12 cellular contexts compared by ENCODE assay signal in the genomic region with DNA sequence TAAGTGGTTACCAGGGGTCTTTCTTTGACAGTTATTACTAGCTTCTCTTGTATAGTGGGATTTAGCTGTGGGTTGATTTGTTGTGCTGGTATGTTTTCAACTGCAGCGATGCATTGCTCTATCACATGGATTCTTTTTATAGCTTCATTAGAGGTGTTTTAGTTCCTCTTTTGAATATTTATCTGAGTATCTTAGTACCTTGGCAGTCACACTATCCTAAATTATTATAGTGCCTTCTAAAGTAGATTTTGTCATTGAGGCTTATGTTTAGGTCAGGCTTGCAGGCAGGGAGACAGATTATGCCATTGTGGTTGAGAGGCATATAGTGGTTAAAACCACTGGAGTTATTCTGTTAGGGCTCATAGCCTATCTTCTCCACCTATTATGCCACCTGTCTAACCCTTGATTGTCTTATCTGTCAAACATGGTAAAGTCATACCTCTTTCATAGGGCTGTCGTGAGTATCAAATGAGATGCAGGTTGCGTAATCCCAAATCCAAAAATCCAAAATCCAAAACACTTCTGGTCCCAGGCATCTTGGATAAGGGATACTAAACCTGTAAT. TPM values are rescaled to one million over a fixed set of nuclear protein-coding genes. Genes with fewer than 3 reads are reported as not detected.
DNase-seq lines count a peak whose midpoint lies in the region; ATAC-seq, FAIRE-seq and TF ChIP-seq lines count a peak whose summit lies in the region.
"Had no signal": no experiment of that assay in that cellular context is flagged by ENCODE, and none has a peak within 500 bp of the region (broad histone marks: within the 10 kb centered on the region; RNA-seq: fewer than 3 reads in every experiment).

No MANE protein-coding gene starts in this region.

- POLR2A ChIA-PET in activated CD4-positive, alpha-beta T cell treated with anti-CD3 and anti-CD28 coated beads, Interleukin-2, amount 10 ng/mL, durations not matched to agents 7 days and 5 days (lab: Charles Lee), result no interaction called here

- FAIRE-seq in HTR-8/SVneo (lab: Jason Lieb, UNC), result peak; percentile 86
- FAIRE-seq: islet of Langerhans had no signal

- CTCF ChIA-PET in activated CD4-positive, alpha-beta T cell treated with anti-CD3 and anti-CD28 coated beads, Interleukin-2, amount 10 ng/mL, durations not matched to agents 7 days and 5 days (lab: Charles Lee), result interaction anchor here (0.7 to 3.7 kb wide), 2 partner anchors 9 to 44 kb away, joined by 3 to 18 read pairs; no protein-coding TSS in a partner anchor

- H3K4me3 Mint-ChIP-seq in activated CD4-positive, alpha-beta T cell treated with anti-CD3 and anti-CD28 coated beads, Interleukin-2, amount 10 ng/mL, durations not matched to agents 7 days and 5 days, result peak overlapping the region; percentile 13
- H3K4me3 Mint-ChIP-seq in activated naive CD8-positive, alpha-beta T cell, result peak overlapping the region; percentile 5
- no peak overlapping the region for H3K4me3 Mint-ChIP-seq in stimulated activated effector memory CD8-positive, alpha-beta T cell treated with anti-CD3 and anti-CD28 coated beads, Interleukin-12 subunit alpha, Interleukin-12 subunit beta, amount 100 ng/mL, for 72 hours
- H3K4me3 Mint-ChIP-seq in mesothelial cell of epicardium, result no peak overlapping the region

- H3K9me3 Mint-ChIP-seq in activated CD4-positive, alpha-beta T cell treated with anti-CD3 and anti-CD28 coated beads, Interleukin-2, amount 10 ng/mL, durations not matched to agents 7 days and 5 days, result no peaks in the 10 kb centered on the region
- no peaks in the 10 kb centered on the region for H3K9me3 Mint-ChIP-seq in activated naive CD8-positive, alpha-beta T cell (ENCODE audit: low read depth)
- H3K9me3 Mint-ChIP-seq in stimulated activated effector memory CD8-positive, alpha-beta T cell treated with anti-CD3 and anti-CD28 coated beads, Interleukin-12 subunit alpha, Interleukin-12 subunit beta, amount 100 ng/mL, for 72 hours, result no peaks in the 10 kb centered on the region
- H3K9me3 Mint-ChIP-seq in mesothelial cell of epicardium, result no peaks in the 10 kb centered on the region

- no peak for DNase-seq in activated CD4-positive, alpha-beta T cell treated with anti-CD3 and anti-CD28 coated beads, Interleukin-2, amount 10 ng/mL, durations not matched to agents 7 days and 5 days
- DNase-seq in activated CD4-positive, alpha-beta T cell treated with anti-CD3 and anti-CD28 coated beads, Interleukin-2, amount 50 U/mL, for 1 hour, result no peak
- no peak for DNase-seq in HTR-8/SVneo (ENCODE audit: insufficient read length, low spot score)
- no peak for DNase-seq in stimulated activated effector memory CD8-positive, alpha-beta T cell treated with anti-CD3 and anti-CD28 coated beads, Interleukin-12 subunit alpha, Interleukin-12 subunit beta, amount 100 ng/mL, for 72 hours (ENCODE audit: low spot score in 2 of 2)
- DNase-seq in HuH-7 (ENCODE audit: low spot score), result no peak
- DNase-seq in midbrain (lab: John Stamatoyannopoulos, UW), result no peak
- no peak for DNase-seq in mesothelial cell of epicardium (ENCODE audit: low spot score in 2 of 2, unreplicated experiment in 2 of 2)
- DNase-seq: GDM1, NCI-H1417, upper lobe of left lung had no signal

- peaks cover 60% of the 10 kb centered on the region for H3K36me3 Mint-ChIP-seq in activated CD4-positive, alpha-beta T cell treated with anti-CD3 and anti-CD28 coated beads, Interleukin-2, amount 10 ng/mL, durations not matched to agents 7 days and 5 days (ENCODE audit: low read depth)
- peaks cover 5% of the 10 kb centered on the region for H3K36me3 Mint-ChIP-seq in activated naive CD8-positive, alpha-beta T cell
- peaks cover 93% of the 10 kb centered on the region for H3K36me3 Mint-ChIP-seq in stimulated activated effector memory CD8-positive, alpha-beta T cell treated with anti-CD3 and anti-CD28 coated beads, Interleukin-12 subunit alpha, Interleukin-12 subunit beta, amount 100 ng/mL, for 72 hours
- H3K36me3 Mint-ChIP-seq in mesothelial cell of epicardium, result peaks cover 6% of the 10 kb centered on the region

- ATAC-seq in stimulated activated effector memory CD8-positive, alpha-beta T cell treated with anti-CD3 and anti-CD28 coated beads, Interleukin-12 subunit alpha, Interleukin-12 subunit beta, amount 100 ng/mL, for 72 hours, result peak; percentile 61

- H3K4me1 Mint-ChIP-seq in activated CD4-positive, alpha-beta T cell treated with anti-CD3 and anti-CD28 coated beads, Interleukin-2, amount 10 ng/mL, durations not matched to agents 7 days and 5 days, result peaks cover 69% of the 10 kb centered on the region
- peaks cover 86% of the 10 kb centered on the region for H3K4me1 Mint-ChIP-seq in activated naive CD8-positive, alpha-beta T cell (ENCODE audit: low read depth)
- H3K4me1 Mint-ChIP-seq in stimulated activated effector memory CD8-positive, alpha-beta T cell treated with anti-CD3 and anti-CD28 coated beads, Interleukin-12 subunit alpha, Interleukin-12 subunit beta, amount 100 ng/mL, for 72 hours, result peaks cover 76% of the 10 kb centered on the region
- H3K4me1 Mint-ChIP-seq in mesothelial cell of epicardium, result no peaks in the 10 kb centered on the region

- TF ChIP-seq CTCF in mesothelial cell of epicardium (IDR thresholded peaks at IDR 0.05; ENCODE audit: unreplicated experiment), result no peak

- H3K27ac Mint-ChIP-seq in activated CD4-positive, alpha-beta T cell treated with anti-CD3 and anti-CD28 coated beads, Interleukin-2, amount 10 ng/mL, durations not matched to agents 7 days and 5 days, result peak overlapping the region; percentile 63
- H3K27ac Mint-ChIP-seq in activated naive CD8-positive, alpha-beta T cell, result peak overlapping the region; percentile 69
- H3K27ac Mint-ChIP-seq in stimulated activated effector memory CD8-positive, alpha-beta T cell treated with anti-CD3 and anti-CD28 coated beads, Interleukin-12 subunit alpha, Interleukin-12 subunit beta, amount 100 ng/mL, for 72 hours, result peak overlapping the region; percentile 86
- no peak overlapping the region for H3K27ac Mint-ChIP-seq in mesothelial cell of epicardium

- H3K27me3 Mint-ChIP-seq in activated CD4-positive, alpha-beta T cell treated with anti-CD3 and anti-CD28 coated beads, Interleukin-2, amount 10 ng/mL, durations not matched to agents 7 days and 5 days, result no peaks in the 10 kb centered on the region
- H3K27me3 Mint-ChIP-seq in activated naive CD8-positive, alpha-beta T cell, result no peaks in the 10 kb centered on the region
- H3K27me3 Mint-ChIP-seq in mesothelial cell of epicardium (ENCODE audit: low read depth), result no peaks in the 10 kb centered on the region

RNA-seq across cellular contexts. Expression of a gene that starts 49.3 kb away (rescaled TPM):
- not detected for total RNA-seq in activated CD4-positive, alpha-beta T cell treated with anti-CD3 and anti-CD28 coated beads, Interleukin-2, amount 10 ng/mL, durations not matched to agents 7 days and 5 days
- 0.09 TPM in 1 of 3 replicates, not detected in the others for total RNA-seq in mesothelial cell of epicardium

Comparison
In these comparisons a context has a peak if more than half of its experiments do, and no peak if none do; other contexts are left out.
1. H3K4me3 Mint-ChIP-seq: peak in activated CD4-positive, alpha-beta T cell treated with anti-CD3 and anti-CD28 coated beads, Interleukin-2, amount 10 ng/mL, durations not matched to agents 7 days and 5 days (single experiment) and activated naive CD8-positive, alpha-beta T cell (single experiment); none in stimulated activated effector memory CD8-positive, alpha-beta T cell treated with anti-CD3 and anti-CD28 coated beads, Interleukin-12 subunit alpha, Interleukin-12 subunit beta, amount 100 ng/mL, for 72 hours (single experiment) and mesothelial cell of epicardium (single experiment).